28 cellular contexts compared by ENCODE assay signal in the genomic region with DNA sequence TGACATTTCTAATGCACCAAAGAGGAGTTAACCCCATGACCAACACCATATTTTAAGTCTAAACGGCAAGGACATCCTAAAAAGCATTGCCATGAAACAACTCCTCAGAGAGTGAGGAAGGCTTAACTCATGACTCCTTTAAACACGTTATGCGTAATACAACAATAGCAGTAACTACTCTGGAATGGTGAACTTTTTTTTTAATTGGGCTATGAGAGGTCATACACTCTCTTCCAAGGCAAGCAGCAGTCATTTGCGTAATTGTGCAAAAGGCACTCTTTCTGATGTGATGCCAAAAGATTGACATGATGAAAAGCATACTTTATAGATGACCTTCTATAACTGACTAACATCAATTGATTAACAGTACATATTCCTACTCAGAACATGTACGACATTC.
"Had no signal": no experiment of that assay in that cellular context is flagged by ENCODE, and none has a peak within 500 bp of the region (broad histone marks: within the 10 kb centered on the region; RNA-seq: fewer than 3 reads in every experiment).

No MANE protein-coding gene starts in this region.

- ATAC-seq: activated CD4-positive, CD25-positive, alpha-beta regulatory T cell treated with anti-CD3 and anti-CD28 coated beads, Interleukin-2, amount 50 U/mL, for 24 hours; activated CD8-positive, alpha-beta memory T cell treated with anti-CD3 and anti-CD28 coated beads, Interleukin-2, amount 10 ng/mL, durations not matched to agents 7 days and 5 days; activated CD8-positive, alpha-beta T cell treated with anti-CD3 and anti-CD28 coated beads, Interleukin-2, amount 10 ng/mL, durations not matched to agents 7 days and 5 days; activated naive CD8-positive, alpha-beta T cell treated with anti-CD3 and anti-CD28 coated beads, Interleukin-2, amount 50 U/mL, for 24 hours; esophagus mucosa; T-helper 17 cell had no signal

- FAIRE-seq: bronchial epithelial cell, frontal cortex had no signal

- DNase-seq: activated B cell treated with CpG ODN at 0.5 μM for 24 hours; activated CD4-positive, alpha-beta memory T cell treated with anti-CD3 and anti-CD28 coated beads for 36 hours; activated CD4-positive, alpha-beta T cell treated with anti-CD3 and anti-CD28 coated beads, Interleukin-2, amount 10 ng/mL, durations not matched to agents 24 days and 14 days; activated CD8-positive, alpha-beta memory T cell treated with anti-CD3 and anti-CD28 coated beads, Interleukin-2, amount 10 ng/mL, durations not matched to agents 7 days and 5 days; activated CD8-positive, alpha-beta memory T cell treated with anti-CD3 and anti-CD28 coated beads, Interleukin-2, amount 50 U/mL, for 4 hours; activated CD8-positive, alpha-beta T cell treated with anti-CD3 and anti-CD28 coated beads, Interleukin-2, amount 10 ng/mL, durations not matched to agents 7 days and 5 days; activated effector memory CD4-positive, alpha-beta T cell treated with anti-CD3 and anti-CD28 coated beads, Interleukin-2, amount 50 U/mL, for 16 hours; activated naive CD4-positive, alpha-beta T cell treated with anti-CD3 and anti-CD28 coated beads for 36 hours; activated naive CD8-positive, alpha-beta T cell treated with anti-CD3 and anti-CD28 coated beads for 36 hours; activated naive CD8-positive, alpha-beta T cell treated with anti-CD3 and anti-CD28 coated beads, Interleukin-2, amount 50 U/mL, for 24 hours; activated T-cell treated with anti-CD3 and anti-CD28 coated beads, Interleukin-2, amount 50 U/mL, for 1 hour; activated T-cell treated with anti-CD3 and anti-CD28 coated beads, Interleukin-2, amount 50 U/mL, for 48 hours; adrenal gland; brain microvascular endothelial cell; dorsolateral prefrontal cortex; effector memory CD4-positive, alpha-beta T cell; endodermal cell; head of caudate nucleus; T-helper 1 cell; T-helper 17 cell; T1000; WERI-Rb-1 had no signal

- H3K4me3 ChIP-seq: adrenal gland, ascending aorta, coronary artery, dorsolateral prefrontal cortex had no signal
